ENCODE assay signal across 1 cellular context in the genomic region with DNA sequence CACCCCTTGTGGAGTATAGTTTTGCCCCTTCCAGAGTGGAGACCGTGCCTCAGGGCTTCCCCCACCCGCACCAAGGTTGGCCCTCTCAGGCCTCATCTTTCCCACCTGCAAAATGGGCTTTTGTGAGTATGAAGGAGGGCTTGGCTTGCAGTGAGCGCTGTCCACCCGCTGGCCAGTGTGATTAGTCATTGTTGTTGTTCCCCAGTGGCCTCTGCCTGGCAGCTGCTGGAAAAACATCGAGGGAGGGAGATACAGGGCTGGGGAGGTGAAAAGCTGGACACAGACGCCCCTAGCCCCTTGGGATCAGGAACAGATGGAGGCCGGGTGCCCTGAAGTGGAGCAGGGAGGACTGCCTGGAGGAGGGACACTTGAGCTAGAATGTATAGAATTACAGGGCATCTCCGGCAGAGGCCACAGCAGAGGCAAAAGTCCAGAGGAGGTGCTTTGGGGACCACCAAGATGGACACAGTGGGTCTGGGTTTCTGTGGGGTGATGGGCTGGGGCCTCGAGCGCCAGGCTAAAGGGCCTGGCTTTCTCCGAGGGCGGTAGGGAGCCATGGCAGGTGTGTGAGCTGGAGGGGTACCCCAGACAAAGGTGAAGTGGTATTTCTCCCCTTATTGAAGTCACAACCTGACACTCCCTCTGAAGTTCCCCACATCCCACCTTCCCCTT.
TF ChIP-seq lines count a peak whose summit lies in the region.

No MANE protein-coding gene starts in this region.

TF ChIP-seq in K562, 482 proteins besides CTCF, POLR2A, EP300 and RAD21 (continued from another document and continues in another):
- TF ChIP-seq, protein P1, sequence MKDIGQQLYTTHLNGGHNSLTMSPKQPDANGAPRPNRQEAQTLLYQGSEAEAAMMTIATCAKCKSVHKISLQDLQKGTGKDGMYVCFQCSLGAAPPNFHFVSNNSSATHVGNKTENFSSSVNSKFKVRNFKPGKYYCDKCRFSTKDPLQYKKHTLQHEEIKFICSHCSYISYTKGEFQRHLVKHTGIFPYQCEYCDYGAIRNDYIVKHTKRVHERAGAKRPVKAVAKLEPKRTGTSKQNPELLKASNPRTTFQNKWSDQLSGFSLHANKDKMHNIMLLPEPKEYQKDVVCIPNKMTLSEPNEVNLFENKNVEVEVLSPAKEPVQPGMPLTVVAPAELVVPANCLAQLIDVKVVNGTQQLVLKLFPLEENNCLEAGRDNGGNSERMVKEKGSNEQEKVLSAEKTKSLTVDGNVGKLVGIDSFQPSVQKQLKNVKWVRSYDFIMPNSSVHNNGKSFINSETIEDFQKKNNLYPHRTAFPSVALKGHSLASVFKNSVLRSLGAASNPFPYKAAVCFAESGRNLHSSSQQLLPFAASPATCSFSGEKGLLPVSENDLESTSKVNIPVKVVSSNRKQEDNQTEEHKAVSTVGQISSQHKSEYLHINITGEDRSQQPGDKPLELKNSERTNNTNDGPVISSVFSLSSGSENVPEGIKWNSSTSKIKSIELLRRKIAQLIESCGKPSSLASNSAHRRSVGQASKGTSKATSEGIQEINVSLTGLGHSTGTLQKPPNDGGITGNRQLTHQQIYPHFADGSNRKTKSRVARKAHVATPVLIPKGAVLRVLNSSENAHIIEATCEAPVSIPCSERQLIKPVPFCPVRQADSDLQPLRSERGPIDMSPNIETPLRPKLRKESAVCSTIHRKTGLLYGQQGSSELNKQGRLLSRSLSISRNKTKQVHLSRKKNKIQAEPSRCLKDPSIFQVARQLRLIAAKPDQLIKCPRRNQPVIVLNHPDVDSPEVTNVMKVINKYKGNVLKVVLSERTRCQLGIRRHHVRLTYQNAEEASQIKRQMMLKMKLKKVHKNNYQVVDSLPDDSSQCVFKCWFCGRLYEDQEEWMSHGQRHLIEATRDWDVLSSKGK (CRISPR knock-in tag; IDR thresholded peaks at IDR 0.05) = no peak
- TF ChIP-seq TEAD1 (CRISPR knock-in tag; IDR thresholded peaks at IDR 0.05) (0 out of 4 replicates have a peak, but pooled peaks of 1 of the 2 experiments have one; percentile 8), HLTF (IDR thresholded peaks at IDR 0.05) (no peak), POLR2AphosphoS5 (IDR thresholded peaks at IDR 0.05; ENCODE audit: control insufficient read depth, insufficient read depth, low read depth, low read length) (no peak), SAFB2 (IDR thresholded peaks at IDR 0.05; ENCODE audit: borderline replicate concordance, low read depth, low read length, severe bottlenecking) (no peak), POLR2AphosphoS2 (IDR thresholded peaks at IDR 0.05; ENCODE audit: low read length) (no peak), ATF7 (IDR thresholded peaks at IDR 0.05) (no peak), FOXP1 (CRISPR knock-in tag; IDR thresholded peaks at IDR 0.05) (no peak), SP1 (CRISPR knock-in tag; IDR thresholded peaks at IDR 0.05) (peak; percentile 46; the same call in 1 of the 2 replicates), NFIC (IDR thresholded peaks at IDR 0.05) (0 out of 2 replicates have a peak, but pooled peaks have one; percentile 12), LCOR (CRISPR knock-in tag; IDR thresholded peaks at IDR 0.05) (no peak), ESRRB (CRISPR knock-in tag; IDR thresholded peaks at IDR 0.05; ENCODE audit: borderline replicate concordance) (no peak), CBX3 (IDR thresholded peaks at IDR 0.05; ENCODE audit: borderline replicate concordance in 1 of 2, low read length in 2 of 2) (peak; percentile 49 to 65; a peak in 2 of 3 replicates), EHMT2 (IDR thresholded peaks at IDR 0.05) (peak; percentile 46; the same call in 1 of the 2 replicates), ZNF174 (CRISPR knock-in tag; IDR thresholded peaks at IDR 0.05) (no peak), TCF7L2 (IDR thresholded peaks at IDR 0.05; ENCODE audit: low read depth, low read length) (no peak), TEAD2 (tag; IDR thresholded peaks at IDR 0.05) (no peak), MAZ (CRISPR knock-in tag; conservative IDR thresholded peaks at IDR 0.05 in 1 of 2, IDR thresholded peaks at IDR 0.05 in 1 of 2) (no peak), PPARD (CRISPR knock-in tag; IDR thresholded peaks at IDR 0.05) (no peak), TAF1 (IDR thresholded peaks at IDR 0.05; ENCODE audit: control insufficient read depth, extremely low read depth, insufficient read depth, low read length, severe bottlenecking) (no peak), KHSRP (IDR thresholded peaks at IDR 0.05) (no peak), GABPA (tag; conservative IDR thresholded peaks at IDR 0.05; ENCODE audit: low read depth) (no peak), JUND (IDR thresholded peaks at IDR 0.05; ENCODE audit: borderline replicate concordance, low read depth, low read length) (peak; percentile 36; the same call in 1 of the 2 replicates), JUND (tag; IDR thresholded peaks at IDR 0.05; ENCODE audit: borderline replicate concordance, low read depth, low read length) (no peak; the same call in 2 of the 3 replicates), C11orf30 (IDR thresholded peaks at IDR 0.05; ENCODE audit: low read depth) (peak; percentile 61), NBN (IDR thresholded peaks at IDR 0.05; ENCODE audit: low read depth) (0 out of 2 replicates have a peak, but pooled peaks have one; percentile 39), SMARCE1 (IDR thresholded peaks at IDR 0.05) (peak; percentile 43; the same call in 1 of the 2 replicates), ADNP (tag; IDR thresholded peaks at IDR 0.05) (peak; percentile 99), NCOA4 (IDR thresholded peaks at IDR 0.05; ENCODE audit: partially characterized antibody) (peak; percentile 9), HMGN3 (IDR thresholded peaks at IDR 0.05; ENCODE audit: borderline replicate concordance, extremely low read depth, insufficient read length, low read depth, low read length) (no peak), DPF2 (IDR thresholded peaks at IDR 0.05) (peak; percentile 55), CREBBP (IDR thresholded peaks at IDR 0.05; ENCODE audit: low read depth, low read length) (no peak), DACH1 (IDR thresholded peaks at IDR 0.05; ENCODE audit: partially characterized antibody) (peak; percentile 7), STAT5B (CRISPR knock-in tag; IDR thresholded peaks at IDR 0.05) (no peak), BRD9 (IDR thresholded peaks at IDR 0.05; ENCODE audit: low read depth, partially characterized antibody) (peak; percentile 41), ZNF24 (IDR thresholded peaks at IDR 0.05) (peak; percentile 65), CBX1 (IDR thresholded peaks at IDR 0.05; ENCODE audit: low read depth) (peak; percentile 94), SLC30A9 (CRISPR knock-in tag; IDR thresholded peaks at IDR 0.05) (no peak)
- TF ChIP-seq, protein P2, sequence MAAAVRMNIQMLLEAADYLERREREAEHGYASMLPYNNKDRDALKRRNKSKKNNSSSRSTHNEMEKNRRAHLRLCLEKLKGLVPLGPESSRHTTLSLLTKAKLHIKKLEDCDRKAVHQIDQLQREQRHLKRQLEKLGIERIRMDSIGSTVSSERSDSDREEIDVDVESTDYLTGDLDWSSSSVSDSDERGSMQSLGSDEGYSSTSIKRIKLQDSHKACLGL (CRISPR knock-in tag; IDR thresholded peaks at IDR 0.05; ENCODE audit: borderline replicate concordance, poor library complexity, severe bottlenecking) = no peak
- TF ChIP-seq, protein P3, sequence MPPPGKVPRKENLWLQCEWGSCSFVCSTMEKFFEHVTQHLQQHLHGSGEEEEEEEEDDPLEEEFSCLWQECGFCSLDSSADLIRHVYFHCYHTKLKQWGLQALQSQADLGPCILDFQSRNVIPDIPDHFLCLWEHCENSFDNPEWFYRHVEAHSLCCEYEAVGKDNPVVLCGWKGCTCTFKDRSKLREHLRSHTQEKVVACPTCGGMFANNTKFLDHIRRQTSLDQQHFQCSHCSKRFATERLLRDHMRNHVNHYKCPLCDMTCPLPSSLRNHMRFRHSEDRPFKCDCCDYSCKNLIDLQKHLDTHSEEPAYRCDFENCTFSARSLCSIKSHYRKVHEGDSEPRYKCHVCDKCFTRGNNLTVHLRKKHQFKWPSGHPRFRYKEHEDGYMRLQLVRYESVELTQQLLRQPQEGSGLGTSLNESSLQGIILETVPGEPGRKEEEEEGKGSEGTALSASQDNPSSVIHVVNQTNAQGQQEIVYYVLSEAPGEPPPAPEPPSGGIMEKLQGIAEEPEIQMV (tag; conservative IDR thresholded peaks at IDR 0.05; ENCODE audit: low read depth) = no peak
- TF ChIP-seq, protein P4, sequence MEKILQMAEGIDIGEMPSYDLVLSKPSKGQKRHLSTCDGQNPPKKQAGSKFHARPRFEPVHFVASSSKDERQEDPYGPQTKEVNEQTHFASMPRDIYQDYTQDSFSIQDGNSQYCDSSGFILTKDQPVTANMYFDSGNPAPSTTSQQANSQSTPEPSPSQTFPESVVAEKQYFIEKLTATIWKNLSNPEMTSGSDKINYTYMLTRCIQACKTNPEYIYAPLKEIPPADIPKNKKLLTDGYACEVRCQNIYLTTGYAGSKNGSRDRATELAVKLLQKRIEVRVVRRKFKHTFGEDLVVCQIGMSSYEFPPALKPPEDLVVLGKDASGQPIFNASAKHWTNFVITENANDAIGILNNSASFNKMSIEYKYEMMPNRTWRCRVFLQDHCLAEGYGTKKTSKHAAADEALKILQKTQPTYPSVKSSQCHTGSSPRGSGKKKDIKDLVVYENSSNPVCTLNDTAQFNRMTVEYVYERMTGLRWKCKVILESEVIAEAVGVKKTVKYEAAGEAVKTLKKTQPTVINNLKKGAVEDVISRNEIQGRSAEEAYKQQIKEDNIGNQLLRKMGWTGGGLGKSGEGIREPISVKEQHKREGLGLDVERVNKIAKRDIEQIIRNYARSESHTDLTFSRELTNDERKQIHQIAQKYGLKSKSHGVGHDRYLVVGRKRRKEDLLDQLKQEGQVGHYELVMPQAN (IDR thresholded peaks at IDR 0.05; ENCODE audit: borderline replicate concordance) = no peak; the same call in 1 of the 2 replicates
- TF ChIP-seq, protein P5, sequence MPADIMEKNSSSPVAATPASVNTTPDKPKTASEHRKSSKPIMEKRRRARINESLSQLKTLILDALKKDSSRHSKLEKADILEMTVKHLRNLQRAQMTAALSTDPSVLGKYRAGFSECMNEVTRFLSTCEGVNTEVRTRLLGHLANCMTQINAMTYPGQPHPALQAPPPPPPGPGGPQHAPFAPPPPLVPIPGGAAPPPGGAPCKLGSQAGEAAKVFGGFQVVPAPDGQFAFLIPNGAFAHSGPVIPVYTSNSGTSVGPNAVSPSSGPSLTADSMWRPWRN (IDR thresholded peaks at IDR 0.05; ENCODE audit: low read depth) = no peak
- TF ChIP-seq, protein P6, sequence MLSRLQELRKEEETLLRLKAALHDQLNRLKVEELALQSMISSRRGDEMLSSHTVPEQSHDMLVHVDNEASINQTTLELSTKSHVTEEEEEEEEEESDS (CRISPR knock-in tag; IDR thresholded peaks at IDR 0.05) = no peak
- TF ChIP-seq, protein P7, sequence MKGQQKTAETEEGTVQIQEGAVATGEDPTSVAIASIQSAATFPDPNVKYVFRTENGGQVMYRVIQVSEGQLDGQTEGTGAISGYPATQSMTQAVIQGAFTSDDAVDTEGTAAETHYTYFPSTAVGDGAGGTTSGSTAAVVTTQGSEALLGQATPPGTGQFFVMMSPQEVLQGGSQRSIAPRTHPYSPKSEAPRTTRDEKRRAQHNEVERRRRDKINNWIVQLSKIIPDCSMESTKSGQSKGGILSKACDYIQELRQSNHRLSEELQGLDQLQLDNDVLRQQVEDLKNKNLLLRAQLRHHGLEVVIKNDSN (CRISPR knock-in tag; IDR thresholded peaks at IDR 0.05) = no peak
- TF ChIP-seq, protein P8, sequence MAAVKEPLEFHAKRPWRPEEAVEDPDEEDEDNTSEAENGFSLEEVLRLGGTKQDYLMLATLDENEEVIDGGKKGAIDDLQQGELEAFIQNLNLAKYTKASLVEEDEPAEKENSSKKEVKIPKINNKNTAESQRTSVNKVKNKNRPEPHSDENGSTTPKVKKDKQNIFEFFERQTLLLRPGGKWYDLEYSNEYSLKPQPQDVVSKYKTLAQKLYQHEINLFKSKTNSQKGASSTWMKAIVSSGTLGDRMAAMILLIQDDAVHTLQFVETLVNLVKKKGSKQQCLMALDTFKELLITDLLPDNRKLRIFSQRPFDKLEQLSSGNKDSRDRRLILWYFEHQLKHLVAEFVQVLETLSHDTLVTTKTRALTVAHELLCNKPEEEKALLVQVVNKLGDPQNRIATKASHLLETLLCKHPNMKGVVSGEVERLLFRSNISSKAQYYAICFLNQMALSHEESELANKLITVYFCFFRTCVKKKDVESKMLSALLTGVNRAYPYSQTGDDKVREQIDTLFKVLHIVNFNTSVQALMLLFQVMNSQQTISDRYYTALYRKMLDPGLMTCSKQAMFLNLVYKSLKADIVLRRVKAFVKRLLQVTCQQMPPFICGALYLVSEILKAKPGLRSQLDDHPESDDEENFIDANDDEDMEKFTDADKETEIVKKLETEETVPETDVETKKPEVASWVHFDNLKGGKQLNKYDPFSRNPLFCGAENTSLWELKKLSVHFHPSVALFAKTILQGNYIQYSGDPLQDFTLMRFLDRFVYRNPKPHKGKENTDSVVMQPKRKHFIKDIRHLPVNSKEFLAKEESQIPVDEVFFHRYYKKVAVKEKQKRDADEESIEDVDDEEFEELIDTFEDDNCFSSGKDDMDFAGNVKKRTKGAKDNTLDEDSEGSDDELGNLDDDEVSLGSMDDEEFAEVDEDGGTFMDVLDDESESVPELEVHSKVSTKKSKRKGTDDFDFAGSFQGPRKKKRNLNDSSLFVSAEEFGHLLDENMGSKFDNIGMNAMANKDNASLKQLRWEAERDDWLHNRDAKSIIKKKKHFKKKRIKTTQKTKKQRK (IDR thresholded peaks at IDR 0.05; ENCODE audit: borderline replicate concordance, low read depth, low read length) = no peak
- TF ChIP-seq, protein P9, sequence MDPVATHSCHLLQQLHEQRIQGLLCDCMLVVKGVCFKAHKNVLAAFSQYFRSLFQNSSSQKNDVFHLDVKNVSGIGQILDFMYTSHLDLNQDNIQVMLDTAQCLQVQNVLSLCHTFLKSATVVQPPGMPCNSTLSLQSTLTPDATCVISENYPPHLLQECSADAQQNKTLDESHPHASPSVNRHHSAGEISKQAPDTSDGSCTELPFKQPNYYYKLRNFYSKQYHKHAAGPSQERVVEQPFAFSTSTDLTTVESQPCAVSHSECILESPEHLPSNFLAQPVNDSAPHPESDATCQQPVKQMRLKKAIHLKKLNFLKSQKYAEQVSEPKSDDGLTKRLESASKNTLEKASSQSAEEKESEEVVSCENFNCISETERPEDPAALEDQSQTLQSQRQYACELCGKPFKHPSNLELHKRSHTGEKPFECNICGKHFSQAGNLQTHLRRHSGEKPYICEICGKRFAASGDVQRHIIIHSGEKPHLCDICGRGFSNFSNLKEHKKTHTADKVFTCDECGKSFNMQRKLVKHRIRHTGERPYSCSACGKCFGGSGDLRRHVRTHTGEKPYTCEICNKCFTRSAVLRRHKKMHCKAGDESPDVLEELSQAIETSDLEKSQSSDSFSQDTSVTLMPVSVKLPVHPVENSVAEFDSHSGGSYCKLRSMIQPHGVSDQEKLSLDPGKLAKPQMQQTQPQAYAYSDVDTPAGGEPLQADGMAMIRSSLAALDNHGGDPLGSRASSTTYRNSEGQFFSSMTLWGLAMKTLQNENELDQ (CRISPR knock-in tag; IDR thresholded peaks at IDR 0.05; ENCODE audit: borderline replicate concordance) = no peak
- TF ChIP-seq, protein P10, sequence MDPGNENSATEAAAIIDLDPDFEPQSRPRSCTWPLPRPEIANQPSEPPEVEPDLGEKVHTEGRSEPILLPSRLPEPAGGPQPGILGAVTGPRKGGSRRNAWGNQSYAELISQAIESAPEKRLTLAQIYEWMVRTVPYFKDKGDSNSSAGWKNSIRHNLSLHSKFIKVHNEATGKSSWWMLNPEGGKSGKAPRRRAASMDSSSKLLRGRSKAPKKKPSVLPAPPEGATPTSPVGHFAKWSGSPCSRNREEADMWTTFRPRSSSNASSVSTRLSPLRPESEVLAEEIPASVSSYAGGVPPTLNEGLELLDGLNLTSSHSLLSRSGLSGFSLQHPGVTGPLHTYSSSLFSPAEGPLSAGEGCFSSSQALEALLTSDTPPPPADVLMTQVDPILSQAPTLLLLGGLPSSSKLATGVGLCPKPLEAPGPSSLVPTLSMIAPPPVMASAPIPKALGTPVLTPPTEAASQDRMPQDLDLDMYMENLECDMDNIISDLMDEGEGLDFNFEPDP (CRISPR knock-in tag; IDR thresholded peaks at IDR 0.05) = no peak
